In genomic region chr1:23452011-23452411, GRCh38 we compare ENCODE assay signal across 1 cellular context.
TF ChIP-seq lines count a peak whose summit lies in the region.

No MANE protein-coding gene starts in this region.

TF ChIP-seq in IMR-90, 13 proteins besides CTCF, POLR2A, EP300 and RAD21 (continued from another document):
- TF ChIP-seq ELK1 (IDR thresholded peaks at IDR 0.05; ENCODE audit: borderline replicate concordance, low read depth, low read length) = no peak
- TF ChIP-seq RCOR1 (IDR thresholded peaks at IDR 0.05; ENCODE audit: insufficient replicate concordance, low read length) = no peak
- no peak for TF ChIP-seq BHLHE40 (IDR thresholded peaks at IDR 0.05; ENCODE audit: low read depth, low read length)
- TF ChIP-seq MAZ (IDR thresholded peaks at IDR 0.05; ENCODE audit: borderline replicate concordance, low read depth, low read length) = no peak
- no peak for TF ChIP-seq FOS (IDR thresholded peaks at IDR 0.05; ENCODE audit: low read depth, low read length)
TF ChIP-seq in IMR-90: peak in this region for 0.
